ENCODE assay signal across 8 cellular contexts in genomic region chrX:32530802-32531403, GRCh38.
DNase-seq lines count a peak whose midpoint lies in the region; ATAC-seq, FAIRE-seq and TF ChIP-seq lines count a peak whose summit lies in the region.

No MANE protein-coding gene starts in this region.

- H3K27me3 ChIP-seq in iPS DF 6.9 (ENCODE audit: control insufficient read depth, insufficient read depth, low read length) = no peaks in the 10 kb centered on the region
- no peaks in the 10 kb centered on the region for H3K27me3 ChIP-seq in thoracic aorta (replicated peaks; ENCODE audit: insufficient read depth)

- WGBS in iPS DF 6.9 (ENCODE audit: insufficient coverage, insufficient read length) = no CpG with 5 or more reads among the region's 3 CpGs

- POLR2A ChIA-PET in activated CD8-positive, alpha-beta T cell treated with anti-CD3 and anti-CD28 coated beads, Interleukin-2, amount 10 ng/mL, durations not matched to agents 7 days and 5 days (lab: Charles Lee) = no interaction called here

- H3K9me3 Mint-ChIP-seq in activated CD8-positive, alpha-beta T cell treated with anti-CD3 and anti-CD28 coated beads, Interleukin-2, amount 10 ng/mL, durations not matched to agents 7 days and 5 days (ENCODE audit: insufficient read depth) = no peaks in the 10 kb centered on the region

- ATAC-seq in activated CD8-positive, alpha-beta T cell treated with anti-CD3 and anti-CD28 coated beads, Interleukin-2, amount 10 ng/mL, durations not matched to agents 7 days and 5 days = no peak
- no peak for ATAC-seq in thoracic aorta (ENCODE audit: insufficient number of reproducible peaks, low FRiP score, low read depth)
- ATAC-seq in HG02981 (IDR thresholded peaks at IDR 0.05; ENCODE audit: unreplicated experiment) = no peak

- H3K9me3 ChIP-seq in iPS DF 6.9 (ENCODE audit: control insufficient read depth, insufficient read depth, low read length) (no peaks in the 10 kb centered on the region), thoracic aorta (no peaks in the 10 kb centered on the region)

- no peaks in the 10 kb centered on the region for H3K27me3 Mint-ChIP-seq in activated CD8-positive, alpha-beta T cell treated with anti-CD3 and anti-CD28 coated beads, Interleukin-2, amount 10 ng/mL, durations not matched to agents 7 days and 5 days (ENCODE audit: low read depth)

- no peaks in the 10 kb centered on the region for H3K36me3 Mint-ChIP-seq in activated CD8-positive, alpha-beta T cell treated with anti-CD3 and anti-CD28 coated beads, Interleukin-2, amount 10 ng/mL, durations not matched to agents 7 days and 5 days (ENCODE audit: low read depth)

- no peak overlapping the region for H3K4me3 Mint-ChIP-seq in activated CD8-positive, alpha-beta T cell treated with anti-CD3 and anti-CD28 coated beads, Interleukin-2, amount 10 ng/mL, durations not matched to agents 7 days and 5 days

- H3K4me1 ChIP-seq in iPS DF 6.9 (ENCODE audit: control insufficient read depth, insufficient read depth, low read length) (no peaks in the 10 kb centered on the region), thoracic aorta (ENCODE audit: control insufficient read depth in 1 of 2, low read depth in 2 of 2) (peaks cover 0 to 4% of the 10 kb centered on the region in 2 donors)

- peak; percentile 69 for FAIRE-seq in GM18507 (lab: Jason Lieb, UNC)

- no peak for TF ChIP-seq POLR2A in NB4 (IDR thresholded peaks at IDR 0.05; ENCODE audit: extremely low read depth, insufficient read length)

- TF ChIP-seq CTCF in C4-2B (conservative IDR thresholded peaks at IDR 0.05) (peak; percentile 70), NB4 (IDR thresholded peaks at IDR 0.05; ENCODE audit: low read depth, low read length) (peak; percentile 16), thoracic aorta (IDR thresholded peaks at IDR 0.05) (peak; percentile 28)

- CTCF ChIA-PET in activated CD8-positive, alpha-beta T cell treated with anti-CD3 and anti-CD28 coated beads, Interleukin-2, amount 10 ng/mL, durations not matched to agents 7 days and 5 days (lab: Charles Lee) = interaction anchor here (1.0 kb wide), 1 partner anchor 123 kb away, joined by 3 read pairs; no protein-coding TSS in a partner anchor

- no peaks in the 10 kb centered on the region for H3K4me1 Mint-ChIP-seq in activated CD8-positive, alpha-beta T cell treated with anti-CD3 and anti-CD28 coated beads, Interleukin-2, amount 10 ng/mL, durations not matched to agents 7 days and 5 days (ENCODE audit: low read depth)

- H3K27ac Mint-ChIP-seq in activated CD8-positive, alpha-beta T cell treated with anti-CD3 and anti-CD28 coated beads, Interleukin-2, amount 10 ng/mL, durations not matched to agents 7 days and 5 days = no peak overlapping the region

- no peak overlapping the region for H3K4me3 ChIP-seq in NB4 (ENCODE audit: low read depth, low read length)
- no peak overlapping the region for H3K4me3 ChIP-seq in iPS DF 6.9 (ENCODE audit: low read length)
- peak overlapping the region; percentile 44 for H3K4me3 ChIP-seq in thoracic aorta

- H3K36me3 ChIP-seq in iPS DF 6.9 (ENCODE audit: control insufficient read depth, insufficient read depth, low read length) = no peaks in the 10 kb centered on the region
- no peaks in the 10 kb centered on the region for H3K36me3 ChIP-seq in thoracic aorta

- DNase-seq in GM18507 (ENCODE audit: extremely low spot score, insufficient read length, low read depth) (no peak), NB4 (ENCODE audit: low read depth) (peak; percentile 49), iPS DF 6.9 (ENCODE audit: low read depth, low spot score) (peak; percentile 2), thoracic aorta (ENCODE audit: low spot score) (no peak), activated gamma-delta T cell treated with Interleukin-2 at 50 U/mL for 16 hours (no peak)
- peak; percentile 28 for DNase-seq in activated CD8-positive, alpha-beta T cell treated with anti-CD3 and anti-CD28 coated beads, Interleukin-2, amount 10 ng/mL, durations not matched to agents 7 days and 5 days

- H3K27ac ChIP-seq in C4-2B (no peak overlapping the region), iPS DF 6.9 (ENCODE audit: low read length) (no peak overlapping the region), thoracic aorta (no peak overlapping the region)

Comparison
In these comparisons a context has a peak if more than half of its experiments do, and no peak if none do; other contexts are left out.
1. CTCF ChIP-seq: peak in every context shown above with its lines; median percentile 70 in C4-2B; 28 in thoracic aorta; 16 in NB4.
2. DNase-seq: peak in NB4 (single experiment), activated CD8-positive, alpha-beta T cell treated with anti-CD3 and anti-CD28 coated beads, Interleukin-2, amount 10 ng/mL, durations not matched to agents 7 days and 5 days (single experiment) and iPS DF 6.9 (single experiment); none in GM18507 (single experiment), thoracic aorta (single experiment) and activated gamma-delta T cell treated with Interleukin-2 at 50 U/mL for 16 hours (single experiment).